ENCODE assay signal across 8 cellular contexts in genomic region chr1:2290595-2291510, GRCh38.
DNase-seq lines count a peak whose midpoint lies in the region; ATAC-seq and TF ChIP-seq lines count a peak whose summit lies in the region.

No MANE protein-coding gene starts in this region.

- H3K4me1 Mint-ChIP-seq in T-cell = peaks cover 88 to 94% (median 92%) of the 10 kb centered on the region in 3 donors
- H3K4me1 Mint-ChIP-seq in activated naive CD8-positive, alpha-beta T cell treated with anti-CD3 and anti-CD28 coated beads, Interleukin-2, amount 50 U/mL, for 24 hours = peaks cover 83% of the 10 kb centered on the region

- H3K9me3 ChIP-seq in heart right ventricle (no peaks in the 10 kb centered on the region), gastrocnemius medialis (no peaks in the 10 kb centered on the region), HAP-1 (no peaks in the 10 kb centered on the region)

- ATAC-seq in HG02798 (IDR thresholded peaks at IDR 0.05; ENCODE audit: poor library complexity, unreplicated experiment) = peak; percentile 46
- ATAC-seq in T-cell (replicated peaks in 1 of 4) = peak; percentile 61 to 84 (median 82)
- peak; percentile 94 for ATAC-seq in activated naive CD8-positive, alpha-beta T cell treated with anti-CD3 and anti-CD28 coated beads, Interleukin-2, amount 50 U/mL, for 24 hours
- ATAC-seq in heart right ventricle = peak; percentile 45 to 85 (median 76)
- peak; percentile 68 to 79 for ATAC-seq in gastrocnemius medialis

- no peaks in the 10 kb centered on the region for H3K27me3 Mint-ChIP-seq in T-cell
- H3K27me3 Mint-ChIP-seq in activated naive CD8-positive, alpha-beta T cell treated with anti-CD3 and anti-CD28 coated beads, Interleukin-2, amount 50 U/mL, for 24 hours = no peaks in the 10 kb centered on the region

- intact Hi-C loops in heart right ventricle (cut with DNase I) = loop anchor here in 1 of 10 donors (10.0 kb wide), 1 partner anchor 56 kb away; no protein-coding TSS in a partner anchor
- intact Hi-C loops in gastrocnemius medialis (cut with DNase I; ENCODE audit: low total_unique reads) = no loop called here

- DNase-seq in EH (ENCODE audit: low read depth) = peak; percentile 99
- peak; percentile 37 to 88 (median 74) for DNase-seq in T-cell
- DNase-seq in activated naive CD8-positive, alpha-beta T cell treated with anti-CD3 and anti-CD28 coated beads, Interleukin-2, amount 50 U/mL, for 24 hours = peak; percentile 84
- peak; percentile 78 to 82 for DNase-seq in heart right ventricle
- DNase-seq in gastrocnemius medialis = peak; percentile 63 to 74
- DNase-seq in DMS53 (lab: John Stamatoyannopoulos, UW) = no peak
- DNase-seq in HAP-1 (ENCODE audit: low spot score in 2 of 2) = no peak

- H3K27me3 ChIP-seq in heart right ventricle (no peaks in the 10 kb centered on the region), gastrocnemius medialis (no peaks in the 10 kb centered on the region), HAP-1 (ENCODE audit: low read depth) (no peaks in the 10 kb centered on the region)

- H3K9me3 Mint-ChIP-seq in T-cell = no peaks in the 10 kb centered on the region
- no peaks in the 10 kb centered on the region for H3K9me3 Mint-ChIP-seq in activated naive CD8-positive, alpha-beta T cell treated with anti-CD3 and anti-CD28 coated beads, Interleukin-2, amount 50 U/mL, for 24 hours

- peaks cover 0 to 2% (median 0%) of the 10 kb centered on the region in 9 donors for H3K36me3 ChIP-seq in heart right ventricle
- no peaks in the 10 kb centered on the region for H3K36me3 ChIP-seq in gastrocnemius medialis
- H3K36me3 ChIP-seq in HAP-1 (replicated peaks) = no peaks in the 10 kb centered on the region

- peak overlapping the region; percentile 56 to 93 (median 77) for H3K27ac ChIP-seq in heart right ventricle
- H3K27ac ChIP-seq in gastrocnemius medialis = peak overlapping the region; percentile 56 to 68 (median 62)

- POLR2A ChIA-PET in T-cell (lab: Charles Lee) = interaction anchor here (0.7 to 1.2 kb wide), 2 partner anchors 10 to 11 kb away, joined by 3 to 11 read pairs; no protein-coding TSS in a partner anchor

- TF ChIP-seq CTCF in heart right ventricle (IDR thresholded peaks at IDR 0.05) (no peak), gastrocnemius medialis (IDR thresholded peaks at IDR 0.05 in 4 of 5, conservative IDR thresholded peaks at IDR 0.05 in 1 of 5) (no peak)

- in situ Hi-C loops in gastrocnemius medialis (cut with MboI; ENCODE audit: low sequenced_read_pairs in 4 of 4) (no loop called here), HAP-1 (cut with MboI; ENCODE audit: low sequenced_read_pairs) (no loop called here)

- H3K27ac Mint-ChIP-seq in T-cell = peak overlapping the region; percentile 90 to 95
- peak overlapping the region; percentile 91 for H3K27ac Mint-ChIP-seq in activated naive CD8-positive, alpha-beta T cell treated with anti-CD3 and anti-CD28 coated beads, Interleukin-2, amount 50 U/mL, for 24 hours

- H3K4me3 ChIP-seq in heart right ventricle (peak overlapping the region in 9 of 10 donors; percentile 14 to 44 (median 28)), gastrocnemius medialis (peak overlapping the region; percentile 27 to 46 (median 42)), HAP-1 (no peak overlapping the region)

- 36 to 47% methylated on average over 41 of the region's 41 CpGs for WGBS in heart right ventricle, 2 donors

- H3K4me3 Mint-ChIP-seq in T-cell = peak overlapping the region; percentile 73 to 91 (median 83)
- peak overlapping the region; percentile 75 for H3K4me3 Mint-ChIP-seq in activated naive CD8-positive, alpha-beta T cell treated with anti-CD3 and anti-CD28 coated beads, Interleukin-2, amount 50 U/mL, for 24 hours

- peaks cover 3% of the 10 kb centered on the region for H3K36me3 Mint-ChIP-seq in T-cell
- H3K36me3 Mint-ChIP-seq in activated naive CD8-positive, alpha-beta T cell treated with anti-CD3 and anti-CD28 coated beads, Interleukin-2, amount 50 U/mL, for 24 hours (ENCODE audit: low read depth) = peaks cover 2% of the 10 kb centered on the region

- CTCF ChIA-PET in T-cell (lab: Charles Lee) = interaction anchor here in 1 of 2 donors (0.7 to 1.0 kb wide), 3 partner anchors 10 to 24 kb away, joined by 3 read pairs; no protein-coding TSS in a partner anchor

- no peak for TF ChIP-seq POLR2A in gastrocnemius medialis (IDR thresholded peaks at IDR 0.05)

- H3K4me1 ChIP-seq in heart right ventricle (peaks cover 44 to 98% (median 84%) of the 10 kb centered on the region in 9 donors), gastrocnemius medialis (peaks cover 34 to 64% of the 10 kb centered on the region in 2 donors), HAP-1 (no peaks in the 10 kb centered on the region)

Comparison
In these comparisons a context has a peak if more than half of its experiments do, and no peak if none do; other contexts are left out.
1. DNase-seq: peak in EH (single experiment), T-cell (34 of 34), activated naive CD8-positive, alpha-beta T cell treated with anti-CD3 and anti-CD28 coated beads, Interleukin-2, amount 50 U/mL, for 24 hours (single experiment), heart right ventricle (2 of 2) and gastrocnemius medialis (2 of 2); none in DMS53 (single experiment) and HAP-1 (0 of 2).
2. Peak in every context shown above with its lines, with median percentiles within 50 percentile points of each other: ATAC-seq.